Comparison of ENCODE assay signal across 2 cellular contexts in genomic region chr1:101080859-101081258, GRCh38.
TF ChIP-seq lines count a peak whose summit lies in the region.

No MANE protein-coding gene starts in this region.

TF ChIP-seq in HEK293T, 16 proteins besides CTCF, POLR2A, EP300 and RAD21:
- no peak for TF ChIP-seq LEF1 (IDR thresholded peaks at IDR 0.05; ENCODE audit: borderline replicate concordance)
- no peak for TF ChIP-seq L3MBTL2 (conservative IDR thresholded peaks at IDR 0.05)
TF ChIP-seq in HEK293T: peak in this region for 0.

TF ChIP-seq in HepG2, 621 proteins besides CTCF, POLR2A, EP300 and RAD21:
- TF ChIP-seq GPN1 (CRISPR knock-in tag; IDR thresholded peaks at IDR 0.05; ENCODE audit: borderline replicate concordance): no peak
- TF ChIP-seq PBX2 (CRISPR knock-in tag; IDR thresholded peaks at IDR 0.05): no peak
- TF ChIP-seq MAFF (IDR thresholded peaks at IDR 0.05; ENCODE audit: low read depth, low read length): no peak
- no peak for TF ChIP-seq MTA1 (CRISPR knock-in tag; IDR thresholded peaks at IDR 0.05; ENCODE audit: borderline replicate concordance)
- TF ChIP-seq THAP8 (CRISPR knock-in tag; IDR thresholded peaks at IDR 0.05; ENCODE audit: borderline replicate concordance): no peak
- TF ChIP-seq JDP2 (CRISPR knock-in tag; IDR thresholded peaks at IDR 0.05; ENCODE audit: borderline replicate concordance): no peak
- TF ChIP-seq ZMAT3 (CRISPR knock-in tag; conservative IDR thresholded peaks at IDR 0.05): no peak
- no peak for TF ChIP-seq NFKB2 (CRISPR knock-in tag; IDR thresholded peaks at IDR 0.05; ENCODE audit: borderline replicate concordance)
- TF ChIP-seq GATAD2A (CRISPR knock-in tag; IDR thresholded peaks at IDR 0.05): no peak
- TF ChIP-seq CREB3 (CRISPR knock-in tag; IDR thresholded peaks at IDR 0.05): no peak
- TF ChIP-seq LBX2 (CRISPR knock-in tag; IDR thresholded peaks at IDR 0.05; ENCODE audit: borderline replicate concordance): no peak
- no peak for TF ChIP-seq U2AF1 (optimal IDR thresholded peaks at IDR 0.05; ENCODE audit: low read depth, low read length)
